Comparison of ENCODE assay signal across 18 cellular contexts in the genomic region with DNA sequence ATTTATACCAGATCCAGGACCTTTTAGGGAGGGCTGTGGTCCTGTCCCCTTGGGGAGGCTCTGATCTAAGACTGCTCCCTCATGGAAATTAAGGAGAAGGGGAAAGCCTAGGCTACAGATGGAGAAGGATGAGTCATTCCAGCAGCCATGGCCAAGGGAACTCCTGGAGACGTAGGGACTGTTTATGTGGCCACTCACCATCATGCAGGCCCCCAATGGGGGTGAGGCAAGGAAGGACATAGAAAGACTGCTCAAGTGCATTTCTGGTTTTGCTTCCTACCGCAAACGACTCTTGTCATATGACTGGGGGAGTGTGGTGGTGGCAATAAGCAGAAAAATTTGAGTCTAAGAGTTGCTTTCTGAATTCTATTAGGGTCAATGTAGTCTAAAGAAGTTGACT. TPM values are rescaled to one million over a fixed set of nuclear protein-coding genes. Genes with fewer than 3 reads are reported as not detected.
DNase-seq lines count a peak whose midpoint lies in the region; ATAC-seq, FAIRE-seq and TF ChIP-seq lines count a peak whose summit lies in the region.
"Had no signal": no experiment of that assay in that cellular context is flagged by ENCODE, and none has a peak within 500 bp of the region (broad histone marks: within the 10 kb centered on the region; RNA-seq: fewer than 3 reads in every experiment).

No MANE protein-coding gene starts in this region.

- H3K9me3 ChIP-seq in right lobe of liver, result no peaks in the 10 kb centered on the region
- H3K9me3 ChIP-seq in HepG2 (ENCODE audit: low read length), result peaks cover 31% of the 10 kb centered on the region
- H3K9me3 ChIP-seq in GM12878 (replicated peaks; ENCODE audit: control insufficient read depth, insufficient read depth, low read length), result peaks cover 17% of the 10 kb centered on the region; the same call in 2 of the 3 replicates
- peaks cover 8% of the 10 kb centered on the region for H3K9me3 ChIP-seq in lower lobe of right lung
- H3K9me3 ChIP-seq in upper lobe of right lung, result no peaks in the 10 kb centered on the region
- H3K9me3 ChIP-seq in effector memory CD4-positive, alpha-beta T cell (ENCODE audit: control insufficient read depth, low read length), result no peaks in the 10 kb centered on the region

- H3K9ac ChIP-seq in HepG2 (ENCODE audit: insufficient read depth, low read depth, low read length) (no peak overlapping the region), GM12878 (ENCODE audit: control insufficient read depth, insufficient read depth, low read length) (no peak overlapping the region)

- no peak for TF ChIP-seq RAD21 in HepG2 (CRISPR knock-in tag; IDR thresholded peaks at IDR 0.05)
- TF ChIP-seq RAD21 in GM12878 (IDR thresholded peaks at IDR 0.05; ENCODE audit: insufficient read depth, low read depth, low read length), result no peak

- H2AFZ ChIP-seq in HepG2 (ENCODE audit: low read length) (no peak overlapping the region), GM12878 (ENCODE audit: control insufficient read depth, low read depth, low read length) (no peak overlapping the region)

- peak; percentile 34 to 57 (median 50) for ATAC-seq in right lobe of liver
- no peak for ATAC-seq in HepG2
- ATAC-seq in GM12878, result no peak
- peak; percentile 74 for ATAC-seq in lower lobe of right lung
- peak; percentile 78 for ATAC-seq in upper lobe of right lung
- ATAC-seq in HG03135 (IDR thresholded peaks at IDR 0.05; ENCODE audit: unreplicated experiment), result no peak
- ATAC-seq in HG03139 (IDR thresholded peaks at IDR 0.05; ENCODE audit: unreplicated experiment), result no peak

- DNase-seq in right lobe of liver (no peak), HepG2 (ENCODE audit: low spot score) (no peak), GM12878 (ENCODE audit: low read depth, low spot score) (no peak), lower lobe of right lung (no peak), upper lobe of right lung (no peak)
- no peak for DNase-seq in effector memory CD4-positive, alpha-beta T cell
- DNase-seq: 8988T; CD4-positive, alpha-beta T cell; HFFc6; NCI-H2081; NCI-H82; posterior cingulate gyrus; SHP77 treated with DMSO at 0.1 percent for 48 hours had no signal

- CTCF ChIA-PET in HepG2 (lab: Yijun Ruan, JAX; ENCODE audit: low intra/inter-chr PET ratio, low total read pairs), result no interaction called here
- CTCF ChIA-PET in GM12878 (lab: Yijun Ruan, JAX), result interaction anchor here (0.9 kb wide), 1 partner anchor 149 kb away, joined by 3 read pairs; no protein-coding TSS in a partner anchor

- POLR2A ChIA-PET in HepG2 (lab: Yijun Ruan, JAX) (no interaction called here), GM12878 (lab: Charles Lee) (interaction anchor here (0.6 kb wide), 1 partner anchor 465 kb away, joined by 5 read pairs; no protein-coding TSS in a partner anchor)

- intact Hi-C loops in right lobe of liver (cut with DNase I) (loop anchor here in 1 of 2 donors (10.0 kb wide), 1 partner anchor 155 kb away; no protein-coding TSS in a partner anchor), HepG2 (cut with micrococcal nuclease; ENCODE audit: unreplicated experiment) (no loop called here), GM12878 (cut with micrococcal nuclease; ENCODE audit: unreplicated experiment) (no loop called here), lower lobe of right lung (cut with DNase I) (no loop called here), upper lobe of right lung (cut with DNase I) (no loop called here)

- H3K27ac ChIP-seq in right lobe of liver (peak overlapping the region in 2 of 3 donors; percentile 5 to 51), HepG2 (ENCODE audit: extremely low read length, insufficient read depth, low read length) (no peak overlapping the region), GM12878 (ENCODE audit: control insufficient read depth, insufficient read depth) (peak overlapping the region; percentile 38), lower lobe of right lung (peak overlapping the region; percentile 25), upper lobe of right lung (peak overlapping the region; percentile 63)
- no peak overlapping the region for H3K27ac ChIP-seq in effector memory CD4-positive, alpha-beta T cell (ENCODE audit: insufficient read depth, low read length, poor library complexity, severe bottlenecking)
- H3K27ac ChIP-seq: suprapubic skin had no signal

- no peak for TF ChIP-seq CTCF in right lobe of liver (IDR thresholded peaks at IDR 0.05)
- TF ChIP-seq CTCF in HepG2 (CRISPR knock-in tag; IDR thresholded peaks at IDR 0.05), result no peak
- no peak for TF ChIP-seq CTCF in GM12878 (IDR thresholded peaks at IDR 0.05 in 2 of 3, conservative IDR thresholded peaks at IDR 0.05 in 1 of 3; ENCODE audit: control insufficient read depth in 2 of 3, extremely low read depth in 1 of 3, insufficient read depth in 1 of 3, low read depth in 3 of 3, low read length in 3 of 3)
- no peak for TF ChIP-seq CTCF in lower lobe of right lung (IDR thresholded peaks at IDR 0.05)
- TF ChIP-seq CTCF in upper lobe of right lung (IDR thresholded peaks at IDR 0.05), result no peak

- SMC1A ChIA-PET in GM12878 (lab: Charles Lee; ENCODE audit: uncharacterized antibody, unreplicated experiment), result interaction anchor here (1.2 kb wide), 1 partner anchor 12 kb away, joined by 4 read pairs; no protein-coding TSS in a partner anchor

- H3K36me3 ChIP-seq in right lobe of liver (no peaks in the 10 kb centered on the region), HepG2 (replicated peaks in 1 of 2; ENCODE audit: control insufficient read depth in 1 of 2, insufficient read depth in 2 of 2, low read length in 2 of 2) (no peaks in the 10 kb centered on the region), GM12878 (ENCODE audit: control insufficient read depth in 2 of 2, insufficient read depth in 2 of 2, low read length in 1 of 2) (no peaks in the 10 kb centered on the region), lower lobe of right lung (no peaks in the 10 kb centered on the region), upper lobe of right lung (no peaks in the 10 kb centered on the region)
- no peaks in the 10 kb centered on the region for H3K36me3 ChIP-seq in effector memory CD4-positive, alpha-beta T cell (ENCODE audit: control insufficient read depth, insufficient read depth, low read length)
- H3K36me3 ChIP-seq: suprapubic skin had no signal

- no peaks in the 10 kb centered on the region for H3K27me3 ChIP-seq in right lobe of liver
- H3K27me3 ChIP-seq in HepG2 (ENCODE audit: control insufficient read depth in 1 of 2, insufficient read depth in 2 of 2, low read length in 2 of 2), result peaks cover 0 to 3% of the 10 kb centered on the region in 2 experiments; a peak in 1 of 5 replicates
- H3K27me3 ChIP-seq in GM12878 (replicated peaks in 1 of 2; ENCODE audit: control insufficient read depth in 2 of 2, insufficient read depth in 2 of 2, low read length in 1 of 2), result no peaks in the 10 kb centered on the region
- H3K27me3 ChIP-seq in lower lobe of right lung (ENCODE audit: low read depth), result no peaks in the 10 kb centered on the region
- H3K27me3 ChIP-seq in upper lobe of right lung, result no peaks in the 10 kb centered on the region
- H3K27me3 ChIP-seq in effector memory CD4-positive, alpha-beta T cell (replicated peaks; ENCODE audit: control insufficient read depth, insufficient read depth, low read length, poor library complexity, severe bottlenecking), result no peaks in the 10 kb centered on the region
- H3K27me3 ChIP-seq: suprapubic skin had no signal

- no TSS peak for BruUV-seq in HepG2 (replicated peaks; lab: Mats Ljungman, UMichigan)
- BruUV-seq in GM12878 (replicated peaks; lab: Mats Ljungman, UMichigan), result no TSS peak

- TF ChIP-seq POLR2A in right lobe of liver (IDR thresholded peaks at IDR 0.05) (no peak), HepG2 (IDR thresholded peaks at IDR 0.05; ENCODE audit: insufficient read depth in 1 of 2, low read depth in 2 of 2, low read length in 2 of 2) (no peak), GM12878 (IDR thresholded peaks at IDR 0.05; ENCODE audit: low read depth, low read length) (no peak)

- H3K4me1 ChIP-seq in right lobe of liver (peaks cover 0 to 3% (median 0%) of the 10 kb centered on the region in 4 donors), HepG2 (ENCODE audit: insufficient read depth, low read length) (no peaks in the 10 kb centered on the region), GM12878 (ENCODE audit: control insufficient read depth, insufficient read depth, low read length) (peaks cover 15% of the 10 kb centered on the region), lower lobe of right lung (peaks cover 33% of the 10 kb centered on the region), upper lobe of right lung (peaks cover 8% of the 10 kb centered on the region)
- no peaks in the 10 kb centered on the region for H3K4me1 ChIP-seq in effector memory CD4-positive, alpha-beta T cell (ENCODE audit: control insufficient read depth, insufficient read depth, low read length, poor library complexity, severe bottlenecking)

- RAD21 ChIA-PET in GM12878 (lab: Charles Lee; ENCODE audit: unreplicated experiment), result no interaction called here

- TF ChIP-seq EP300 in HepG2 (IDR thresholded peaks at IDR 0.05; ENCODE audit: low read depth in 2 of 2, low read length in 2 of 2) (no peak), HepG2 (CRISPR knock-in tag; IDR thresholded peaks at IDR 0.05; ENCODE audit: borderline replicate concordance) (no peak), GM12878 (IDR thresholded peaks at IDR 0.05; ENCODE audit: borderline replicate concordance in 1 of 2, control insufficient read depth in 1 of 2, low read depth in 2 of 2, low read length in 2 of 2) (no peak)

- H3K4me2 ChIP-seq in HepG2 (ENCODE audit: low read depth, low read length) (no peak overlapping the region), GM12878 (ENCODE audit: control insufficient read depth, insufficient read depth) (no peak overlapping the region; the same call in 1 of the 2 replicates)

- FAIRE-seq in HepG2 (lab: Jason Lieb, UNC) (no peak), GM12878 (lab: Jason Lieb, UNC) (no peak)
- FAIRE-seq: keratinocyte had no signal

- WGBS in right lobe of liver (ENCODE audit: insufficient coverage, low coverage, low lambda C conversion rate, missing lambda C conversion rate), result 58% methylated on average over 3 of the region's 3 CpGs
- WGBS in HepG2 (ENCODE audit: low lambda C conversion rate), result 36% methylated on average over 3 of the region's 3 CpGs
- 28% methylated on average over 3 of the region's 3 CpGs for WGBS in GM12878 (ENCODE audit: insufficient coverage, insufficient replicate concordance, low lambda C conversion rate, missing lambda C conversion rate)

- no peak overlapping the region for H3K4me3 ChIP-seq in right lobe of liver
- no peak overlapping the region for H3K4me3 ChIP-seq in HepG2 (replicated peaks in 1 of 3; ENCODE audit: insufficient read depth in 1 of 3, low read depth in 2 of 3, low read length in 3 of 3)
- no peak overlapping the region for H3K4me3 ChIP-seq in GM12878
- no peak overlapping the region for H3K4me3 ChIP-seq in lower lobe of right lung
- no peak overlapping the region for H3K4me3 ChIP-seq in upper lobe of right lung
- no peak overlapping the region for H3K4me3 ChIP-seq in effector memory CD4-positive, alpha-beta T cell (ENCODE audit: insufficient read depth, low read depth, low read length, poor library complexity, severe bottlenecking)
- H3K4me3 ChIP-seq: suprapubic skin had no signal

- in situ Hi-C loops in HepG2 (cut with HindIII; ENCODE audit: extremely low pct_ligation_motif_present, low pct_unique_long_range_greater_than_20kb) (no loop called here), GM12878 (cut with MboI) (no loop called here)

- no peaks in the 10 kb centered on the region for H4K20me1 ChIP-seq in HepG2 (ENCODE audit: insufficient read depth, low read length)
- H4K20me1 ChIP-seq in GM12878 (ENCODE audit: control insufficient read depth, insufficient read depth), result no peaks in the 10 kb centered on the region

- H3K79me2 ChIP-seq in HepG2 (ENCODE audit: insufficient read depth, low read length) (no peaks in the 10 kb centered on the region), GM12878 (ENCODE audit: control insufficient read depth, insufficient read depth, low read length) (no peaks in the 10 kb centered on the region)

RNA-seq across cellular contexts. Expression of gene CYP1B1, which starts 54.0 kb away (rescaled TPM):
- total RNA-seq in right lobe of liver (1 to 10 TPM; 3.8 to 7.1 (median 6.4) TPM), HepG2 (2016; rRNA removed; fragmentation: Illumina TruSeq; extraction: Trizol) (not detected in 2 replicates), GM12878 (2014; rRNA removed) (2.4 and 3.0 TPM in 2 replicates), GM12878 (2014; rRNA removed; fragmentation: Illumina TruSeq; extraction: Trizol) (3.4 TPM in 2 replicates), GM12878 (2021) (9.0 and 10.1 TPM in 2 replicates), lower lobe of right lung (67.0 TPM), upper lobe of right lung (69.4 TPM)
- total RNA-seq in HepG2 (2016; cell fraction: cytosol; rRNA removed; fragmentation: Illumina TruSeq; extraction: Trizol; ENCODE audit: low read depth), result not detected in 2 replicates
- total RNA-seq in HepG2 (2016; cell fraction: insoluble cytoplasmic fraction; rRNA removed; fragmentation: Illumina TruSeq; extraction: Trizol), result not detected in 2 replicates
- not detected in 2 replicates for total RNA-seq in HepG2 (2016; cell fraction: membrane; rRNA removed; fragmentation: Illumina TruSeq; extraction: Trizol)
- 0.09 TPM in 1 of 2 replicates, not detected in the other for total RNA-seq in HepG2 (2016; cell fraction: nucleus; rRNA removed; fragmentation: Illumina TruSeq; extraction: Trizol)
- polyA plus RNA-seq in HepG2 (2011; rRNA removed) (not detected in 2 replicates), GM12878 (2011; rRNA removed) (0.35 and 0.65 TPM in 2 replicates), GM12878 (2014; fragmentation: Illumina TruSeq; extraction: Trizol) (4.6 and 5.2 TPM in 2 replicates), GM12878 (2014; fragmentation: Nextera tagmentation; extraction: Ambion mirVana) (1 to 10 TPM; 2.2 to 3.0 TPM), GM12878 (2014; rRNA removed) (2.7 and 3.4 TPM in 2 replicates), GM12878 (2016; fragmentation: Nextera tagmentation; extraction: Ambion mirVana) (10 to 100 TPM; 22.0 to 29.7 TPM)
- not detected in 2 replicates for polyA plus RNA-seq in HepG2 (2011; cell fraction: cytosol; rRNA removed)
- not detected in 2 replicates for polyA plus RNA-seq in HepG2 (2011; cell fraction: nucleus; rRNA removed)
- polyA plus RNA-seq in HepG2 (2012), result not detected in 2 replicates
- polyA plus RNA-seq in HepG2 (2016; cell fraction: cytosol; fragmentation: Illumina TruSeq; extraction: Trizol; ENCODE audit: low read depth), result not detected in 2 replicates
- not detected in 2 replicates for polyA plus RNA-seq in HepG2 (2016; cell fraction: insoluble cytoplasmic fraction; fragmentation: Illumina TruSeq; extraction: Trizol; ENCODE audit: low read depth)
- polyA plus RNA-seq in HepG2 (2016; cell fraction: membrane; fragmentation: Illumina TruSeq; extraction: Trizol; ENCODE audit: low read depth), result not detected in 2 replicates
- 0.11 TPM in 1 of 2 replicates, not detected in the other for polyA plus RNA-seq in HepG2 (2016; cell fraction: nucleus; fragmentation: Illumina TruSeq; extraction: Trizol; ENCODE audit: insufficient read depth, low read depth)
- polyA minus RNA-seq in HepG2 (2011; rRNA and poly(A)+ RNA removed; ENCODE audit: low replicate concordance), result 7.5 TPM in 1 of 2 replicates, not detected in the other
- polyA minus RNA-seq in HepG2 (2011; cell fraction: cytosol; rRNA and poly(A)+ RNA removed), result not detected in 2 replicates
- polyA minus RNA-seq in HepG2 (2011; cell fraction: nucleus; rRNA and poly(A)+ RNA removed), result not detected in 2 replicates
- 6.3 and 7.3 TPM in 2 replicates for total RNA-seq in GM12878 (2013; cell fraction: nucleolus; rRNA removed)
- 10.2 TPM for polyA plus RNA-seq in GM12878 (2011; ENCODE audit: low read depth)
- 0.66 and 0.67 TPM in 2 replicates for polyA plus RNA-seq in GM12878 (2011; cell fraction: cytosol; rRNA removed)
- polyA plus RNA-seq in GM12878 (2011; cell fraction: nucleus; rRNA removed), result 0.49 and 0.56 TPM in 2 replicates
- polyA plus RNA-seq in GM12878 (2012), result 16.1 and 16.6 TPM in 2 replicates
- polyA minus RNA-seq in GM12878 (2011; rRNA and poly(A)+ RNA removed), result 1.7 and 2.5 TPM in 2 replicates
- polyA minus RNA-seq in GM12878 (2011; cell fraction: cytosol; rRNA and poly(A)+ RNA removed), result 0.52 and 0.67 TPM in 2 replicates
- 0.85 and 1.1 TPM in 2 replicates for polyA minus RNA-seq in GM12878 (2011; cell fraction: nucleus; rRNA and poly(A)+ RNA removed)
- total RNA-seq: G401 had no signal

Comparison
In these comparisons a context has a peak if more than half of its experiments do, and no peak if none do; other contexts are left out.
1. ATAC-seq: peak in right lobe of liver (4 of 4), lower lobe of right lung (2 of 2) and upper lobe of right lung (single experiment); none in HepG2 (single experiment), GM12878 (single experiment), HG03135 (single experiment) and HG03139 (single experiment).
2. H3K27ac ChIP-seq: peak in right lobe of liver (2 of 3), GM12878 (single experiment), lower lobe of right lung (single experiment) and upper lobe of right lung (single experiment); none in HepG2 (single experiment) and effector memory CD4-positive, alpha-beta T cell (single experiment).